ENCODE assay signal across 18 cellular contexts in genomic region chr2:197236159-197236558, GRCh38.
DNase-seq lines count a peak whose midpoint lies in the region; ATAC-seq and TF ChIP-seq lines count a peak whose summit lies in the region.
"Had no signal": no experiment of that assay in that cellular context is flagged by ENCODE, and none has a peak within 500 bp of the region (broad histone marks: within the 10 kb centered on the region; RNA-seq: fewer than 3 reads in every experiment).

No MANE protein-coding gene starts in this region.

- intact Hi-C loops in CD8-positive, alpha-beta T cell (cut with DNase I, micrococcal nuclease), result loop anchor here (2.0 to 5.0 kb wide), 3 partner anchors 23 to 37 kb away; no protein-coding TSS in a partner anchor
- intact Hi-C loops in naive thymus-derived CD4-positive, alpha-beta T cell (cut with micrococcal nuclease), result loop anchor here (1.0 to 2.0 kb wide), 5 partner anchors 12 to 45 kb away; no protein-coding TSS in a partner anchor
- intact Hi-C loops in transverse colon (cut with DNase I; ENCODE audit: low total_unique reads), result no loop called here
- intact Hi-C loops in left colon (cut with DNase I, micrococcal nuclease), result no loop called here

- TF ChIP-seq POLR2A in transverse colon (IDR thresholded peaks at IDR 0.05), result no peak

- DNase-seq in CD4-positive, CD25-positive, alpha-beta regulatory T cell, result no peak
- DNase-seq in CD8-positive, alpha-beta T cell, result no peak
- no peak for DNase-seq in activated naive CD4-positive, alpha-beta T cell treated with anti-CD3 and anti-CD28 coated beads, Interleukin-2, amount 50 U/mL, for 72 hours (ENCODE audit: low spot score in 2 of 2)
- DNase-seq in naive thymus-derived CD4-positive, alpha-beta T cell, result peak in 1 of 9 donors; percentile 31
- DNase-seq in transverse colon (no peak), left colon (no peak)
- DNase-seq: activated CD4-positive, alpha-beta T cell treated with anti-CD3 and anti-CD28 coated beads for 4 hours; AML-193; KG1; left lung; MV-4-11; NCI-H446 treated with DMSO at 0.1 percent for 48 hours; occipital lobe; stimulated activated naive B cell treated with anti-CD40 and anti-IgM and Interleukin-4, amounts not matched to agents 10 μg/mL and 1 μg/mL and 100 μg/mL, for 72 hours had no signal

- ATAC-seq in CD4-positive, CD25-positive, alpha-beta regulatory T cell (ENCODE audit: low read depth in 2 of 2), result no peak
- no peak for ATAC-seq in CD8-positive, alpha-beta T cell
- peak in 1 of 2 donors; percentile 25 for ATAC-seq in activated naive CD4-positive, alpha-beta T cell treated with anti-CD3 and anti-CD28 coated beads, Interleukin-2, amount 50 U/mL, for 72 hours
- ATAC-seq in naive thymus-derived CD4-positive, alpha-beta T cell, result no peak
- ATAC-seq in GM21381 (IDR thresholded peaks at IDR 0.05; ENCODE audit: unreplicated experiment), result no peak
- ATAC-seq in left colon, result no peak
- ATAC-seq: GM23338, left lung, SK-N-SH treated with all-trans-retinoic acid at 6 μM for 48 hours had no signal

- H3K36me3 ChIP-seq in CD4-positive, CD25-positive, alpha-beta regulatory T cell (ENCODE audit: control insufficient read depth, insufficient read depth, low read length), result no peaks in the 10 kb centered on the region
- no peaks in the 10 kb centered on the region for H3K36me3 ChIP-seq in CD8-positive, alpha-beta T cell (ENCODE audit: insufficient read depth, low read length)
- no peaks in the 10 kb centered on the region for H3K36me3 ChIP-seq in naive thymus-derived CD4-positive, alpha-beta T cell (ENCODE audit: control insufficient read depth in 2 of 3, insufficient read depth in 3 of 3, low read length in 3 of 3)
- no peaks in the 10 kb centered on the region for H3K36me3 ChIP-seq in transverse colon
- H3K36me3 ChIP-seq: left lung, tibial nerve had no signal

- H3K9me3 ChIP-seq in CD4-positive, CD25-positive, alpha-beta regulatory T cell (ENCODE audit: control insufficient read depth in 2 of 2, low read length in 2 of 2), result no peaks in the 10 kb centered on the region
- no peaks in the 10 kb centered on the region for H3K9me3 ChIP-seq in CD8-positive, alpha-beta T cell (ENCODE audit: low read length)
- H3K9me3 ChIP-seq in naive thymus-derived CD4-positive, alpha-beta T cell (ENCODE audit: control insufficient read depth in 2 of 3, low read length in 3 of 3), result no peaks in the 10 kb centered on the region
- no peaks in the 10 kb centered on the region for H3K9me3 ChIP-seq in transverse colon
- H3K9me3 ChIP-seq: left lung, tibial nerve had no signal

- no peaks in the 10 kb centered on the region for H3K27me3 Mint-ChIP-seq in CD4-positive, CD25-positive, alpha-beta regulatory T cell
- no peaks in the 10 kb centered on the region for H3K27me3 Mint-ChIP-seq in CD8-positive, alpha-beta T cell (ENCODE audit: low read depth)
- no peaks in the 10 kb centered on the region for H3K27me3 Mint-ChIP-seq in naive thymus-derived CD4-positive, alpha-beta T cell
- H3K27me3 Mint-ChIP-seq: stimulated activated naive B cell treated with anti-CD40 and anti-IgM and Interleukin-4, amounts not matched to agents 10 μg/mL and 1 μg/mL and 100 μg/mL, for 72 hours had no signal

- peaks cover 0 to 1% (median 0%) of the 10 kb centered on the region in 7 donors for H3K9me3 Mint-ChIP-seq in CD4-positive, CD25-positive, alpha-beta regulatory T cell
- H3K9me3 Mint-ChIP-seq in CD8-positive, alpha-beta T cell, result no peaks in the 10 kb centered on the region
- no peaks in the 10 kb centered on the region for H3K9me3 Mint-ChIP-seq in activated naive CD4-positive, alpha-beta T cell treated with anti-CD3 and anti-CD28 coated beads, Interleukin-2, amount 50 U/mL, for 72 hours
- H3K9me3 Mint-ChIP-seq in naive thymus-derived CD4-positive, alpha-beta T cell, result no peaks in the 10 kb centered on the region
- H3K9me3 Mint-ChIP-seq: GM23338 had no signal

- no peak for TF ChIP-seq CTCF in CD8-positive, alpha-beta T cell (IDR thresholded peaks at IDR 0.05)
- no peak for TF ChIP-seq CTCF in transverse colon (IDR thresholded peaks at IDR 0.05)

- H3K27ac ChIP-seq in CD4-positive, CD25-positive, alpha-beta regulatory T cell (ENCODE audit: insufficient read depth, low read length, poor library complexity, severe bottlenecking), result peak overlapping the region; percentile 83
- peak overlapping the region; percentile 41 for H3K27ac ChIP-seq in CD8-positive, alpha-beta T cell (ENCODE audit: low read depth, low read length)
- H3K27ac ChIP-seq in naive thymus-derived CD4-positive, alpha-beta T cell (ENCODE audit: low read depth, low read length), result peak overlapping the region; percentile 70
- H3K27ac ChIP-seq in transverse colon, result no peak overlapping the region
- H3K27ac ChIP-seq: left lung had no signal

- peak overlapping the region; percentile 93 to 96 (median 94) for H3K27ac Mint-ChIP-seq in CD4-positive, CD25-positive, alpha-beta regulatory T cell
- H3K27ac Mint-ChIP-seq in CD8-positive, alpha-beta T cell, result peak overlapping the region; percentile 92
- peak overlapping the region; percentile 83 to 95 for H3K27ac Mint-ChIP-seq in activated naive CD4-positive, alpha-beta T cell treated with anti-CD3 and anti-CD28 coated beads, Interleukin-2, amount 50 U/mL, for 72 hours
- peak overlapping the region; percentile 88 to 98 (median 95) for H3K27ac Mint-ChIP-seq in naive thymus-derived CD4-positive, alpha-beta T cell
- H3K27ac Mint-ChIP-seq: GM23338 had no signal

- H3K4me1 Mint-ChIP-seq in CD4-positive, CD25-positive, alpha-beta regulatory T cell, result peaks cover 53 to 95% (median 76%) of the 10 kb centered on the region in 4 donors
- peaks cover 95% of the 10 kb centered on the region for H3K4me1 Mint-ChIP-seq in CD8-positive, alpha-beta T cell (ENCODE audit: low read depth)
- H3K4me1 Mint-ChIP-seq in naive thymus-derived CD4-positive, alpha-beta T cell, result peaks cover 71 to 97% (median 94%) of the 10 kb centered on the region in 7 donors

- WGBS in transverse colon (ENCODE audit: low coverage in 1 of 2), 2 donors, result 83 to 100% methylated on average over 2 of the region's 2 CpGs

- POLR2A ChIA-PET in CD8-positive, alpha-beta T cell (lab: Charles Lee), result interaction anchor here (0.7 to 2.4 kb wide), 6 partner anchors 9 to 38 kb away, joined by 4 to 15 read pairs (median 7); no protein-coding TSS in a partner anchor
- POLR2A ChIA-PET in naive thymus-derived CD4-positive, alpha-beta T cell (lab: Charles Lee), result interaction anchor here (1.2 to 2.5 kb wide), 10 partner anchors 11 to 74 kb away, joined by 6 to 24 read pairs (median 10); partner anchors contain the start of gene ANKRD44

- H3K4me3 ChIP-seq in CD4-positive, CD25-positive, alpha-beta regulatory T cell (ENCODE audit: low read depth, low read length), result peak overlapping the region; percentile 81
- no peak overlapping the region for H3K4me3 ChIP-seq in CD8-positive, alpha-beta T cell (ENCODE audit: low read depth, low read length)
- H3K4me3 ChIP-seq in naive thymus-derived CD4-positive, alpha-beta T cell (ENCODE audit: low read length), result peak overlapping the region; percentile 4
- no peak overlapping the region for H3K4me3 ChIP-seq in transverse colon
- H3K4me3 ChIP-seq: GM23338, left lung had no signal

- no peaks in the 10 kb centered on the region for H3K36me3 Mint-ChIP-seq in CD4-positive, CD25-positive, alpha-beta regulatory T cell
- peaks cover 2% of the 10 kb centered on the region for H3K36me3 Mint-ChIP-seq in CD8-positive, alpha-beta T cell
- H3K36me3 Mint-ChIP-seq in activated naive CD4-positive, alpha-beta T cell treated with anti-CD3 and anti-CD28 coated beads, Interleukin-2, amount 50 U/mL, for 72 hours, result peaks cover 5% of the 10 kb centered on the region in 2 donors
- H3K36me3 Mint-ChIP-seq in naive thymus-derived CD4-positive, alpha-beta T cell, result peaks cover 0 to 30% (median 0%) of the 10 kb centered on the region in 5 donors

- CTCF ChIA-PET in CD8-positive, alpha-beta T cell (lab: Charles Lee), result interaction anchor here (2.0 kb wide), 1 partner anchor 75 kb away, joined by 6 read pairs; no protein-coding TSS in a partner anchor
- CTCF ChIA-PET in naive thymus-derived CD4-positive, alpha-beta T cell (lab: Charles Lee), result interaction anchor here (0.8 to 1.6 kb wide), 5 partner anchors 26 to 123 kb away, joined by 3 to 6 read pairs (median 3); no protein-coding TSS in a partner anchor

- in situ Hi-C loops in transverse colon (cut with MboI; ENCODE audit: low pct_ligation_motif_present in 1 of 4, low pct_unique_long_range_greater_than_20kb in 1 of 4, low sequenced_read_pairs in 3 of 4), result no loop called here

- no peak for TF ChIP-seq EP300 in transverse colon (IDR thresholded peaks at IDR 0.05; ENCODE audit: low read depth)

- no peaks in the 10 kb centered on the region for H3K27me3 ChIP-seq in CD4-positive, CD25-positive, alpha-beta regulatory T cell (ENCODE audit: control insufficient read depth, insufficient read depth, low read length)
- H3K27me3 ChIP-seq in CD8-positive, alpha-beta T cell (ENCODE audit: insufficient read depth, low read length), result no peaks in the 10 kb centered on the region
- H3K27me3 ChIP-seq in naive thymus-derived CD4-positive, alpha-beta T cell (ENCODE audit: control insufficient read depth in 2 of 2, insufficient read depth in 2 of 2, low read length in 2 of 2), result no peaks in the 10 kb centered on the region
- no peaks in the 10 kb centered on the region for H3K27me3 ChIP-seq in transverse colon
- H3K27me3 ChIP-seq: left lung, tibial nerve had no signal

- peak overlapping the region; percentile 77 to 84 (median 80) for H3K4me3 Mint-ChIP-seq in CD4-positive, CD25-positive, alpha-beta regulatory T cell
- peak overlapping the region; percentile 70 for H3K4me3 Mint-ChIP-seq in CD8-positive, alpha-beta T cell
- H3K4me3 Mint-ChIP-seq in naive thymus-derived CD4-positive, alpha-beta T cell, result peak overlapping the region; percentile 72 to 85 (median 80)
- H3K4me3 Mint-ChIP-seq: GM23338; stimulated activated naive B cell treated with anti-CD40 and anti-IgM and Interleukin-4, amounts not matched to agents 10 μg/mL and 1 μg/mL and 100 μg/mL, for 72 hours had no signal

- H3K4me1 ChIP-seq in CD4-positive, CD25-positive, alpha-beta regulatory T cell (ENCODE audit: control insufficient read depth, insufficient read depth, low read length, poor library complexity, severe bottlenecking), result peaks cover 99% of the 10 kb centered on the region
- H3K4me1 ChIP-seq in CD8-positive, alpha-beta T cell (ENCODE audit: insufficient read depth, low read length), result peaks cover 95% of the 10 kb centered on the region
- H3K4me1 ChIP-seq in naive thymus-derived CD4-positive, alpha-beta T cell (ENCODE audit: control insufficient read depth in 2 of 2, insufficient read depth in 2 of 2, low read length in 2 of 2), result peaks cover 88 to 92% of the 10 kb centered on the region in 2 donors
- H3K4me1 ChIP-seq in transverse colon, result peaks cover 0 to 41% (median 9%) of the 10 kb centered on the region in 4 donors

Comparison
In these comparisons a context has a peak if more than half of its experiments do, and no peak if none do; other contexts are left out.
1. H3K27ac ChIP-seq: peak in CD4-positive, CD25-positive, alpha-beta regulatory T cell (single experiment), CD8-positive, alpha-beta T cell (single experiment) and naive thymus-derived CD4-positive, alpha-beta T cell (single experiment); none in transverse colon (0 of 4).
2. H3K4me3 ChIP-seq: peak in CD4-positive, CD25-positive, alpha-beta regulatory T cell (single experiment) and naive thymus-derived CD4-positive, alpha-beta T cell (single experiment); none in CD8-positive, alpha-beta T cell (single experiment) and transverse colon (0 of 4).
3. intact Hi-C loops: an anchor here in CD8-positive, alpha-beta T cell (2.0 to 5.0 kb wide) and naive thymus-derived CD4-positive, alpha-beta T cell (1.0 to 2.0 kb wide); none called in transverse colon and left colon.
4. Peak in every context shown above with its lines, with median percentiles within 50 percentile points of each other: H3K27ac Mint-ChIP-seq and H3K4me3 Mint-ChIP-seq.